ENCODE assay signal across 17 cellular contexts in genomic region chr10:209357-209756, GRCh38.
DNase-seq lines count a peak whose midpoint lies in the region; ATAC-seq, FAIRE-seq and TF ChIP-seq lines count a peak whose summit lies in the region.
"Had no signal": no experiment of that assay in that cellular context is flagged by ENCODE, and none has a peak within 500 bp of the region (broad histone marks: within the 10 kb centered on the region; RNA-seq: fewer than 3 reads in every experiment).

No MANE protein-coding gene starts in this region.

- WGBS in lower leg skin, 2 donors, result 96% methylated on average over 6 of the region's 6 CpGs

- H3K4me3 ChIP-seq in fibroblast of pulmonary artery (replicated peaks; ENCODE audit: low read depth, low read length) (no peak overlapping the region), lower leg skin (ENCODE audit: low read depth, poor library complexity, severe bottlenecking) (no peak overlapping the region)
- H3K4me3 ChIP-seq: BLaER1, tibial nerve had no signal

- no peak for TF ChIP-seq POLR2A in lower leg skin (IDR thresholded peaks at IDR 0.05)

- TF ChIP-seq CTCF in 22Rv1 (IDR thresholded peaks at IDR 0.05) (peak; percentile 25), fibroblast of pulmonary artery (IDR thresholded peaks at IDR 0.05; ENCODE audit: low read length, missing control alignments) (peak; percentile 33), lower leg skin (IDR thresholded peaks at IDR 0.05) (no peak)

- intact Hi-C loops in lower leg skin (cut with DNase I; ENCODE audit: low total_unique reads), result no loop called here

- peak; percentile 39 for FAIRE-seq in RCC 7860 (lab: Jason Lieb, UNC)
- FAIRE-seq: colon, GM18507 had no signal

- DNase-seq in ELR (ENCODE audit: low read depth), result peak; percentile 52
- DNase-seq in RCC 7860 (ENCODE audit: low spot score), result no peak
- DNase-seq in fibroblast of pulmonary artery (ENCODE audit: low read depth), result peak; percentile 32
- no peak for DNase-seq in NCI-H69 (lab: John Stamatoyannopoulos, UW)
- no peak for DNase-seq in lower leg skin (ENCODE audit: low spot score in 2 of 2)
- DNase-seq in NCI-H146 (lab: John Stamatoyannopoulos, UW), result no peak
- DNase-seq: activated CD8-positive, alpha-beta T cell treated with anti-CD3 and anti-CD28 coated beads, Interleukin-2, amount 10 ng/mL, durations not matched to agents 7 days and 5 days; activated naive CD4-positive, alpha-beta T cell treated with Interleukin-2 at 50 U/mL for 16 hours; KG1; NCI-H2171 treated with DMSO at 0.1 percent for 48 hours had no signal

- ATAC-seq in HG03460 (IDR thresholded peaks at IDR 0.05; ENCODE audit: unreplicated experiment), result no peak
- ATAC-seq: activated CD8-positive, alpha-beta T cell treated with anti-CD3 and anti-CD28 coated beads, Interleukin-2, amount 10 ng/mL, durations not matched to agents 7 days and 5 days had no signal

- H3K27ac ChIP-seq in 22Rv1, result no peak overlapping the region
- H3K27ac ChIP-seq: BLaER1, neutrophil, tibial nerve had no signal

Comparison
In these comparisons a context has a peak if more than half of its experiments do, and no peak if none do; other contexts are left out.
1. CTCF ChIP-seq: peak in 22Rv1 (single experiment) and fibroblast of pulmonary artery (single experiment); none in lower leg skin (0 of 3).
2. DNase-seq: peak in ELR (single experiment) and fibroblast of pulmonary artery (single experiment); none in RCC 7860 (single experiment), NCI-H69 (single experiment), lower leg skin (0 of 2) and NCI-H146 (single experiment).